In genomic region chr12:69123909-69124638, GRCh38 we compare ENCODE assay signal across 18 cellular contexts.
A peak's percentile ranks its signal among the peaks of the same experiment; 100 is the strongest.
DNase-seq lines count a peak whose midpoint lies in the region; ATAC-seq and TF ChIP-seq lines count a peak whose summit lies in the region.
"Had no signal": no experiment of that assay in that cellular context is flagged by ENCODE, and none has a peak within 500 bp of the region (broad histone marks: within the 10 kb centered on the region; RNA-seq: fewer than 3 reads in every experiment).

No MANE protein-coding gene starts in this region.

- DNase-seq in NCI-H1417 (lab: John Stamatoyannopoulos, UW) (peak; percentile 36 to 79 (median 75)), NCI-H345 treated with DMSO at 0.1 percent for 48 hours (lab: John Stamatoyannopoulos, UW; ENCODE audit: unreplicated experiment) (peak; percentile 49), left kidney (ENCODE audit: low read depth, low spot score) (peak; percentile 59), type B pancreatic cell (ENCODE audit: extremely low spot score, unreplicated experiment) (no peak), Peyer's patch (no peak), breast epithelium (ENCODE audit: low spot score in 2 of 2) (no peak)
- no peak for DNase-seq in activated CD8-positive, alpha-beta memory T cell treated with anti-CD3 and anti-CD28 coated beads, Interleukin-2, amount 10 ng/mL, durations not matched to agents 7 days and 5 days
- DNase-seq: activated CD4-positive, alpha-beta T cell treated with anti-CD3 and anti-CD28 coated beads for 1 hour; activated naive CD8-positive, alpha-beta T cell treated with anti-CD3 and anti-CD28 coated beads, Interleukin-2, amount 10 ng/mL, durations not matched to agents 7 days and 5 days; brain microvascular endothelial cell; EL; kidney glomerular epithelial cell; NCI-H226; stimulated activated CD4-positive, alpha-beta T cell treated with anti-CD3 and anti-CD28 coated beads, Interleukin-15, amount 100 ng/mL, for 24 hours; T-helper 9 cell had no signal

- H3K27ac Mint-ChIP-seq in type B pancreatic cell: peak overlapping the region; percentile 59
- H3K27ac Mint-ChIP-seq in activated CD8-positive, alpha-beta memory T cell treated with anti-CD3 and anti-CD28 coated beads, Interleukin-2, amount 10 ng/mL, durations not matched to agents 7 days and 5 days: no peak overlapping the region
- H3K27ac Mint-ChIP-seq: activated naive CD8-positive, alpha-beta T cell treated with anti-CD3 and anti-CD28 coated beads, Interleukin-2, amount 10 ng/mL, durations not matched to agents 7 days and 5 days; stimulated activated effector memory CD8-positive, alpha-beta T cell treated with anti-CD3 and anti-CD28 coated beads, Interleukin-12 subunit alpha, Interleukin-12 subunit beta, amount 100 ng/mL, for 72 hours had no signal

- H3K4me1 ChIP-seq in Peyer's patch (peaks cover 0 to 8% (median 0%) of the 10 kb centered on the region in 4 donors), breast epithelium (no peaks in the 10 kb centered on the region)

- CTCF ChIA-PET in activated CD8-positive, alpha-beta memory T cell treated with anti-CD3 and anti-CD28 coated beads, Interleukin-2, amount 10 ng/mL, durations not matched to agents 7 days and 5 days (lab: Charles Lee): no interaction called here

- TF ChIP-seq POLR2A in Peyer's patch (IDR thresholded peaks at IDR 0.05): no peak
- TF ChIP-seq POLR2A in breast epithelium (IDR thresholded peaks at IDR 0.05): no peak

- no peak for ATAC-seq in activated CD8-positive, alpha-beta memory T cell treated with anti-CD3 and anti-CD28 coated beads, Interleukin-2, amount 10 ng/mL, durations not matched to agents 7 days and 5 days
- ATAC-seq: SK-N-SH treated with all-trans-retinoic acid at 6 μM for 48 hours had no signal

- no peaks in the 10 kb centered on the region for H3K4me1 Mint-ChIP-seq in type B pancreatic cell (ENCODE audit: unreplicated experiment)
- H3K4me1 Mint-ChIP-seq in activated CD8-positive, alpha-beta memory T cell treated with anti-CD3 and anti-CD28 coated beads, Interleukin-2, amount 10 ng/mL, durations not matched to agents 7 days and 5 days: no peaks in the 10 kb centered on the region
- H3K4me1 Mint-ChIP-seq: activated naive CD8-positive, alpha-beta T cell treated with anti-CD3 and anti-CD28 coated beads, Interleukin-2, amount 10 ng/mL, durations not matched to agents 7 days and 5 days; stimulated activated effector memory CD8-positive, alpha-beta T cell treated with anti-CD3 and anti-CD28 coated beads, Interleukin-12 subunit alpha, Interleukin-12 subunit beta, amount 100 ng/mL, for 72 hours had no signal

- H3K27ac ChIP-seq in Peyer's patch: peak overlapping the region in 1 of 4 donors; percentile 8
- H3K27ac ChIP-seq in breast epithelium: no peak overlapping the region
- H3K27ac ChIP-seq: brain microvascular endothelial cell, RWPE1 had no signal

- intact Hi-C loops in breast epithelium (cut with DNase I; ENCODE audit: low total_unique reads): no loop called here

- H3K4me3 ChIP-seq in Peyer's patch: no peak overlapping the region
- H3K4me3 ChIP-seq in breast epithelium: no peak overlapping the region

- no peaks in the 10 kb centered on the region for H3K27me3 Mint-ChIP-seq in type B pancreatic cell
- H3K27me3 Mint-ChIP-seq in activated CD8-positive, alpha-beta memory T cell treated with anti-CD3 and anti-CD28 coated beads, Interleukin-2, amount 10 ng/mL, durations not matched to agents 7 days and 5 days: peaks cover 11% of the 10 kb centered on the region
- H3K27me3 Mint-ChIP-seq: activated naive CD8-positive, alpha-beta T cell treated with anti-CD3 and anti-CD28 coated beads, Interleukin-2, amount 10 ng/mL, durations not matched to agents 7 days and 5 days had no signal

- no peak overlapping the region for H3K4me3 Mint-ChIP-seq in type B pancreatic cell
- H3K4me3 Mint-ChIP-seq in activated CD8-positive, alpha-beta memory T cell treated with anti-CD3 and anti-CD28 coated beads, Interleukin-2, amount 10 ng/mL, durations not matched to agents 7 days and 5 days: no peak overlapping the region
- H3K4me3 Mint-ChIP-seq: activated naive CD8-positive, alpha-beta T cell treated with anti-CD3 and anti-CD28 coated beads, Interleukin-2, amount 10 ng/mL, durations not matched to agents 7 days and 5 days; stimulated activated effector memory CD8-positive, alpha-beta T cell treated with anti-CD3 and anti-CD28 coated beads, Interleukin-12 subunit alpha, Interleukin-12 subunit beta, amount 100 ng/mL, for 72 hours had no signal

- no peaks in the 10 kb centered on the region for H3K36me3 Mint-ChIP-seq in type B pancreatic cell
- no peaks in the 10 kb centered on the region for H3K36me3 Mint-ChIP-seq in activated CD8-positive, alpha-beta memory T cell treated with anti-CD3 and anti-CD28 coated beads, Interleukin-2, amount 10 ng/mL, durations not matched to agents 7 days and 5 days
- H3K36me3 Mint-ChIP-seq: activated naive CD8-positive, alpha-beta T cell treated with anti-CD3 and anti-CD28 coated beads, Interleukin-2, amount 10 ng/mL, durations not matched to agents 7 days and 5 days; stimulated activated effector memory CD8-positive, alpha-beta T cell treated with anti-CD3 and anti-CD28 coated beads, Interleukin-12 subunit alpha, Interleukin-12 subunit beta, amount 100 ng/mL, for 72 hours had no signal

- no peaks in the 10 kb centered on the region for H3K9me3 ChIP-seq in Peyer's patch
- no peaks in the 10 kb centered on the region for H3K9me3 ChIP-seq in breast epithelium

- H3K36me3 ChIP-seq in Peyer's patch: no peaks in the 10 kb centered on the region
- no peaks in the 10 kb centered on the region for H3K36me3 ChIP-seq in breast epithelium
- H3K36me3 ChIP-seq: brain microvascular endothelial cell had no signal

- no peak for TF ChIP-seq CTCF in type B pancreatic cell (conservative IDR thresholded peaks at IDR 0.05)
- TF ChIP-seq CTCF in Peyer's patch (IDR thresholded peaks at IDR 0.05): no peak
- TF ChIP-seq CTCF in breast epithelium (IDR thresholded peaks at IDR 0.05): no peak

- no peaks in the 10 kb centered on the region for H3K9me3 Mint-ChIP-seq in type B pancreatic cell
- no peaks in the 10 kb centered on the region for H3K9me3 Mint-ChIP-seq in activated CD8-positive, alpha-beta memory T cell treated with anti-CD3 and anti-CD28 coated beads, Interleukin-2, amount 10 ng/mL, durations not matched to agents 7 days and 5 days (ENCODE audit: low read depth)
- H3K9me3 Mint-ChIP-seq: activated naive CD8-positive, alpha-beta T cell treated with anti-CD3 and anti-CD28 coated beads, Interleukin-2, amount 10 ng/mL, durations not matched to agents 7 days and 5 days; stimulated activated effector memory CD8-positive, alpha-beta T cell treated with anti-CD3 and anti-CD28 coated beads, Interleukin-12 subunit alpha, Interleukin-12 subunit beta, amount 100 ng/mL, for 72 hours had no signal

- H3K27me3 ChIP-seq in Peyer's patch (no peaks in the 10 kb centered on the region), breast epithelium (no peaks in the 10 kb centered on the region)
- H3K27me3 ChIP-seq: brain microvascular endothelial cell had no signal

Comparison
In these comparisons a context has a peak if more than half of its experiments do, and no peak if none do; other contexts are left out.
1. DNase-seq: peak in NCI-H1417 (3 of 3), NCI-H345 treated with DMSO at 0.1 percent for 48 hours (single experiment) and left kidney (single experiment); none in type B pancreatic cell (single experiment), activated CD8-positive, alpha-beta memory T cell treated with anti-CD3 and anti-CD28 coated beads, Interleukin-2, amount 10 ng/mL, durations not matched to agents 7 days and 5 days (single experiment), Peyer's patch (0 of 3) and breast epithelium (0 of 2).